25 cellular contexts compared by ENCODE assay signal in the genomic region with DNA sequence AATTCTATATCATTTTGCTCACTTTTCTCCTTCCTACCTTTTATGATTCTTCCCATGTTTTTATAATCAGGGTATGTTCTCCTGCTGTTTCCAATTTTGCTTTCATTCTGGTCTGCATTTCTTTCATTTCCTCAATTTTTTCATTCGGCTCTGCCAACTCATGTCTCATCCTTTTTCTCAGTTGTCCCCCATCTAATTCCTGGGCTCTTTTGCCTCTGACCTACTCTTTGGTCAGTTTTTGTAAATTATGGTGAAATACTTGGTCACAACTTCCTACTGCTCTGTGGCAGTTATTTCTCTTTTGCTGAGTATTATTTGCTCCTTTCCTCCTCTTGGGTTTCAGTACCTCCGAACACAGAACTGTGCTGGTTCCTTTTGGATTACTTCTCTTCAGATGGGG.
DNase-seq lines count a peak whose midpoint lies in the region; ATAC-seq and TF ChIP-seq lines count a peak whose summit lies in the region.
"Had no signal": no experiment of that assay in that cellular context is flagged by ENCODE, and none has a peak within 500 bp of the region (broad histone marks: within the 10 kb centered on the region; RNA-seq: fewer than 3 reads in every experiment).

No MANE protein-coding gene starts in this region.

- no peak for TF ChIP-seq CTCF in AG10803 (conservative IDR thresholded peaks at IDR 0.05; ENCODE audit: low read length)
- no peak for TF ChIP-seq CTCF in fibroblast of mammary gland (conservative IDR thresholded peaks at IDR 0.05; ENCODE audit: control insufficient read depth, insufficient read depth, low read depth, low read length)

- H3K4me1 ChIP-seq in BLaER1 treated with 17β-estradiol and CSF1 and Interleukin-3, amounts not matched to agents 10 nM and 100 nM: peaks cover 0 to 42% (median 13%) of the 10 kb centered on the region in 10 experiments; a peak in 17 of 20 replicates
- H3K4me1 ChIP-seq: breast epithelium, foreskin keratinocyte, thyroid gland had no signal

- peaks cover 0 to 4% (median 0%) of the 10 kb centered on the region in 11 experiments; a peak in 2 of 22 replicates for H3K9me3 ChIP-seq in BLaER1 treated with 17β-estradiol and CSF1 and Interleukin-3, amounts not matched to agents 10 nM and 100 nM (replicated peaks in 1 of 11)
- H3K9me3 ChIP-seq: breast epithelium, psoas muscle, thyroid gland had no signal

- no peaks in the 10 kb centered on the region for H3K36me3 ChIP-seq in BLaER1 treated with 17β-estradiol and CSF1 and Interleukin-3, amounts not matched to agents 10 nM and 100 nM
- H3K36me3 ChIP-seq: breast epithelium, thyroid gland had no signal

- DNase-seq in AG10803 (ENCODE audit: low read depth): peak; percentile 12
- peak; percentile 41 to 66 for DNase-seq in NOMO-1 (lab: John Stamatoyannopoulos, UW; ENCODE audit: unreplicated experiment in 2 of 2)
- DNase-seq in fibroblast of mammary gland (ENCODE audit: low read depth): peak; percentile 21
- no peak for DNase-seq in GF-D8 (lab: John Stamatoyannopoulos, UW)
- DNase-seq in NCI-H187 (lab: John Stamatoyannopoulos, UW): no peak
- no peak for DNase-seq in NCI-H345 treated with DMSO at 0.1 percent for 48 hours (lab: John Stamatoyannopoulos, UW; ENCODE audit: unreplicated experiment)
- DNase-seq: activated CD4-positive, alpha-beta T cell treated with anti-CD3 and anti-CD28 coated beads for 4 hours; CD8-positive, alpha-beta T cell; effector memory CD4-positive, alpha-beta T cell; foreskin keratinocyte; KG1; left colon; NCI-H1092 treated with DMSO at 0.1 percent for 48 hours; NCI-H1930; NCI-H69; nucleus accumbens; psoas muscle; thyroid gland had no signal

- H3K4me3 ChIP-seq in AG10803 (ENCODE audit: low read length) (no peak overlapping the region), fibroblast of mammary gland (ENCODE audit: control insufficient read depth, low read depth, low read length) (no peak overlapping the region)
- no peak overlapping the region for H3K4me3 ChIP-seq in BLaER1 treated with 17β-estradiol and CSF1 and Interleukin-3, amounts not matched to agents 10 nM and 100 nM
- H3K4me3 ChIP-seq: breast epithelium, GM23338, hepatocyte, psoas muscle, thyroid gland had no signal

- peak overlapping the region in 6 of 11 experiments; percentile 4 to 66 (median 57); a peak in 10 of 22 replicates for H3K4me2 ChIP-seq in BLaER1 treated with 17β-estradiol and CSF1 and Interleukin-3, amounts not matched to agents 10 nM and 100 nM
- H3K4me2 ChIP-seq: GM23338, hepatocyte had no signal

- H4K20me1 ChIP-seq in BLaER1 treated with 17β-estradiol and CSF1 and Interleukin-3, amounts not matched to agents 10 nM and 100 nM: no peaks in the 10 kb centered on the region

- peak overlapping the region in 3 of 11 experiments; percentile 9 to 56 (median 10); a peak in 4 of 22 replicates for H3K27ac ChIP-seq in BLaER1 treated with 17β-estradiol and CSF1 and Interleukin-3, amounts not matched to agents 10 nM and 100 nM
- H3K27ac ChIP-seq: breast epithelium, foreskin keratinocyte, hepatocyte, psoas muscle, thyroid gland, VCaP had no signal

- ATAC-seq in GM18909 (IDR thresholded peaks at IDR 0.05; ENCODE audit: poor library complexity, unreplicated experiment): no peak
- ATAC-seq: CD8-positive, alpha-beta T cell; foreskin keratinocyte; GM23338; psoas muscle; SK-N-SH treated with all-trans-retinoic acid at 6 μM for 48 hours had no signal

- no peak overlapping the region for H3K9ac ChIP-seq in BLaER1 treated with 17β-estradiol and CSF1 and Interleukin-3, amounts not matched to agents 10 nM and 100 nM

- H3K27me3 ChIP-seq in BLaER1 treated with 17β-estradiol and CSF1 and Interleukin-3, amounts not matched to agents 10 nM and 100 nM: no peaks in the 10 kb centered on the region
- H3K27me3 ChIP-seq: breast epithelium, foreskin keratinocyte, hepatocyte, thyroid gland had no signal

Comparison
In these comparisons a context has a peak if more than half of its experiments do, and no peak if none do; other contexts are left out.
1. DNase-seq: peak in AG10803 (single experiment), NOMO-1 (2 of 2) and fibroblast of mammary gland (single experiment); none in GF-D8 (single experiment), NCI-H187 (0 of 2) and NCI-H345 treated with DMSO at 0.1 percent for 48 hours (single experiment).